1 cellular context compared by ENCODE assay signal in genomic region chr6:43391448-43392031, GRCh38.
A peak's percentile ranks its signal among the peaks of the same experiment; 100 is the strongest.
TF ChIP-seq lines count a peak whose summit lies in the region.

No MANE protein-coding gene starts in this region.

TF ChIP-seq in K562, 482 proteins besides CTCF, POLR2A, EP300 and RAD21 (continued from another document and continues in another):
- TF ChIP-seq, protein P1, sequence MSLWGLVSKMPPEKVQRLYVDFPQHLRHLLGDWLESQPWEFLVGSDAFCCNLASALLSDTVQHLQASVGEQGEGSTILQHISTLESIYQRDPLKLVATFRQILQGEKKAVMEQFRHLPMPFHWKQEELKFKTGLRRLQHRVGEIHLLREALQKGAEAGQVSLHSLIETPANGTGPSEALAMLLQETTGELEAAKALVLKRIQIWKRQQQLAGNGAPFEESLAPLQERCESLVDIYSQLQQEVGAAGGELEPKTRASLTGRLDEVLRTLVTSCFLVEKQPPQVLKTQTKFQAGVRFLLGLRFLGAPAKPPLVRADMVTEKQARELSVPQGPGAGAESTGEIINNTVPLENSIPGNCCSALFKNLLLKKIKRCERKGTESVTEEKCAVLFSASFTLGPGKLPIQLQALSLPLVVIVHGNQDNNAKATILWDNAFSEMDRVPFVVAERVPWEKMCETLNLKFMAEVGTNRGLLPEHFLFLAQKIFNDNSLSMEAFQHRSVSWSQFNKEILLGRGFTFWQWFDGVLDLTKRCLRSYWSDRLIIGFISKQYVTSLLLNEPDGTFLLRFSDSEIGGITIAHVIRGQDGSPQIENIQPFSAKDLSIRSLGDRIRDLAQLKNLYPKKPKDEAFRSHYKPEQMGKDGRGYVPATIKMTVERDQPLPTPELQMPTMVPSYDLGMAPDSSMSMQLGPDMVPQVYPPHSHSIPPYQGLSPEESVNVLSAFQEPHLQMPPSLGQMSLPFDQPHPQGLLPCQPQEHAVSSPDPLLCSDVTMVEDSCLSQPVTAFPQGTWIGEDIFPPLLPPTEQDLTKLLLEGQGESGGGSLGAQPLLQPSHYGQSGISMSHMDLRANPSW (CRISPR knock-in tag; IDR thresholded peaks at IDR 0.05), result no peak
- TF ChIP-seq CEBPB (tag; IDR thresholded peaks at IDR 0.05) (no peak), RBM14 (IDR thresholded peaks at IDR 0.05; ENCODE audit: borderline replicate concordance, insufficient read depth, low read depth, low read length) (no peak), PRMT5 (CRISPR knock-in tag; IDR thresholded peaks at IDR 0.05) (no peak), BDP1 (IDR thresholded peaks at IDR 0.05; ENCODE audit: insufficient read depth, insufficient read length) (no peak), TFAP4 (CRISPR knock-in tag; IDR thresholded peaks at IDR 0.05; ENCODE audit: borderline replicate concordance) (peak; percentile 21; the same call in 1 of the 2 replicates), KLF10 (CRISPR knock-in tag; IDR thresholded peaks at IDR 0.05) (no peak), ZNF146 (CRISPR knock-in tag; IDR thresholded peaks at IDR 0.05; ENCODE audit: unreplicated experiment) (no peak), MYNN (IDR thresholded peaks at IDR 0.05) (no peak), MYNN (CRISPR knock-in tag; IDR thresholded peaks at IDR 0.05) (no peak), XRCC4 (IDR thresholded peaks at IDR 0.05; ENCODE audit: extremely low read depth, insufficient read depth, insufficient read length) (no peak), MTA3 (IDR thresholded peaks at IDR 0.05; ENCODE audit: borderline replicate concordance) (no peak), FOS (IDR thresholded peaks at IDR 0.05; ENCODE audit: extremely low read depth, insufficient read length) (no peak), ZNF274 (IDR thresholded peaks at IDR 0.05; ENCODE audit: borderline replicate concordance, low read depth, low read length) (no peak), HDAC3 (IDR thresholded peaks at IDR 0.05; ENCODE audit: borderline replicate concordance, partially characterized antibody) (no peak), SNIP1 (IDR thresholded peaks at IDR 0.05; ENCODE audit: low read depth) (no peak), HNRNPUL1 (IDR thresholded peaks at IDR 0.05; ENCODE audit: low read length) (no peak), PTBP1 (IDR thresholded peaks at IDR 0.05; ENCODE audit: low read depth, low read length) (no peak), ZNF311 (CRISPR knock-in tag; IDR thresholded peaks at IDR 0.05) (no peak), LCOR (CRISPR knock-in tag; IDR thresholded peaks at IDR 0.05) (no peak), ZNF12 (CRISPR knock-in tag; IDR thresholded peaks at IDR 0.05) (no peak), ELF2 (CRISPR knock-in tag; IDR thresholded peaks at IDR 0.05) (no peak), KAT2B (IDR thresholded peaks at IDR 0.05; ENCODE audit: low read depth, low read length) (no peak), ZNF3 (CRISPR knock-in tag; IDR thresholded peaks at IDR 0.05) (no peak), SRSF9 (IDR thresholded peaks at IDR 0.05; ENCODE audit: borderline replicate concordance, low read depth, low read length) (no peak), L3MBTL2 (IDR thresholded peaks at IDR 0.05) (peak; percentile 97), HNRNPLL (IDR thresholded peaks at IDR 0.05; ENCODE audit: low read depth, low read length, poor library complexity, severe bottlenecking) (no peak), EGR1 (conservative IDR thresholded peaks at IDR 0.05) (no peak), PHF20 (IDR thresholded peaks at IDR 0.05; ENCODE audit: partially characterized antibody) (no peak), SAFB (IDR thresholded peaks at IDR 0.05; ENCODE audit: borderline replicate concordance, low read depth, low read length) (no peak), KDM1A (IDR thresholded peaks at IDR 0.05) (no peak; a peak in 2 of 4 replicates), MTF1 (CRISPR knock-in tag; IDR thresholded peaks at IDR 0.05; ENCODE audit: borderline replicate concordance) (no peak), HNRNPK (IDR thresholded peaks at IDR 0.05; ENCODE audit: low read depth, low read length, poor library complexity, severe bottlenecking) (no peak), ZC3H4 (CRISPR knock-in tag; IDR thresholded peaks at IDR 0.05; ENCODE audit: borderline replicate concordance) (no peak), FOXA1 (IDR thresholded peaks at IDR 0.05; ENCODE audit: borderline replicate concordance) (no peak), PHB (CRISPR knock-in tag; IDR thresholded peaks at IDR 0.05) (no peak), ZNF444 (CRISPR knock-in tag; IDR thresholded peaks at IDR 0.05) (no peak), ZNF316 (IDR thresholded peaks at IDR 0.05) (no peak), MNT (conservative IDR thresholded peaks at IDR 0.05) (0 out of 4 replicates have a peak, but pooled peaks of 1 of the 2 experiments have one; percentile 19), CCNT2 (IDR thresholded peaks at IDR 0.05; ENCODE audit: borderline replicate concordance, extremely low read depth, insufficient read length, low read depth, low read length) (no peak), ZBTB7A (IDR thresholded peaks at IDR 0.05; ENCODE audit: borderline replicate concordance, control insufficient read depth, low read depth, low read length) (no peak), MTA2 (IDR thresholded peaks at IDR 0.05; ENCODE audit: low read depth) (peak; percentile 24; the same call in 1 of the 2 replicates), TAL1 (IDR thresholded peaks at IDR 0.05) (peak; percentile 51; the same call in 1 of the 2 replicates), GATAD2B (IDR thresholded peaks at IDR 0.05; ENCODE audit: borderline replicate concordance) (no peak; the same call in 1 of the 2 replicates), NR1H2 (CRISPR knock-in tag; IDR thresholded peaks at IDR 0.05) (no peak), NCOA1 (IDR thresholded peaks at IDR 0.05; ENCODE audit: low read depth) (peak; percentile 18; the same call in 1 of the 2 replicates)
- TF ChIP-seq, protein P2, sequence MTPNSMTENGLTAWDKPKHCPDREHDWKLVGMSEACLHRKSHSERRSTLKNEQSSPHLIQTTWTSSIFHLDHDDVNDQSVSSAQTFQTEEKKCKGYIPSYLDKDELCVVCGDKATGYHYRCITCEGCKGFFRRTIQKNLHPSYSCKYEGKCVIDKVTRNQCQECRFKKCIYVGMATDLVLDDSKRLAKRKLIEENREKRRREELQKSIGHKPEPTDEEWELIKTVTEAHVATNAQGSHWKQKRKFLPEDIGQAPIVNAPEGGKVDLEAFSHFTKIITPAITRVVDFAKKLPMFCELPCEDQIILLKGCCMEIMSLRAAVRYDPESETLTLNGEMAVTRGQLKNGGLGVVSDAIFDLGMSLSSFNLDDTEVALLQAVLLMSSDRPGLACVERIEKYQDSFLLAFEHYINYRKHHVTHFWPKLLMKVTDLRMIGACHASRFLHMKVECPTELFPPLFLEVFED (CRISPR knock-in tag; conservative IDR thresholded peaks at IDR 0.05), result no peak
- TF ChIP-seq, protein P3, sequence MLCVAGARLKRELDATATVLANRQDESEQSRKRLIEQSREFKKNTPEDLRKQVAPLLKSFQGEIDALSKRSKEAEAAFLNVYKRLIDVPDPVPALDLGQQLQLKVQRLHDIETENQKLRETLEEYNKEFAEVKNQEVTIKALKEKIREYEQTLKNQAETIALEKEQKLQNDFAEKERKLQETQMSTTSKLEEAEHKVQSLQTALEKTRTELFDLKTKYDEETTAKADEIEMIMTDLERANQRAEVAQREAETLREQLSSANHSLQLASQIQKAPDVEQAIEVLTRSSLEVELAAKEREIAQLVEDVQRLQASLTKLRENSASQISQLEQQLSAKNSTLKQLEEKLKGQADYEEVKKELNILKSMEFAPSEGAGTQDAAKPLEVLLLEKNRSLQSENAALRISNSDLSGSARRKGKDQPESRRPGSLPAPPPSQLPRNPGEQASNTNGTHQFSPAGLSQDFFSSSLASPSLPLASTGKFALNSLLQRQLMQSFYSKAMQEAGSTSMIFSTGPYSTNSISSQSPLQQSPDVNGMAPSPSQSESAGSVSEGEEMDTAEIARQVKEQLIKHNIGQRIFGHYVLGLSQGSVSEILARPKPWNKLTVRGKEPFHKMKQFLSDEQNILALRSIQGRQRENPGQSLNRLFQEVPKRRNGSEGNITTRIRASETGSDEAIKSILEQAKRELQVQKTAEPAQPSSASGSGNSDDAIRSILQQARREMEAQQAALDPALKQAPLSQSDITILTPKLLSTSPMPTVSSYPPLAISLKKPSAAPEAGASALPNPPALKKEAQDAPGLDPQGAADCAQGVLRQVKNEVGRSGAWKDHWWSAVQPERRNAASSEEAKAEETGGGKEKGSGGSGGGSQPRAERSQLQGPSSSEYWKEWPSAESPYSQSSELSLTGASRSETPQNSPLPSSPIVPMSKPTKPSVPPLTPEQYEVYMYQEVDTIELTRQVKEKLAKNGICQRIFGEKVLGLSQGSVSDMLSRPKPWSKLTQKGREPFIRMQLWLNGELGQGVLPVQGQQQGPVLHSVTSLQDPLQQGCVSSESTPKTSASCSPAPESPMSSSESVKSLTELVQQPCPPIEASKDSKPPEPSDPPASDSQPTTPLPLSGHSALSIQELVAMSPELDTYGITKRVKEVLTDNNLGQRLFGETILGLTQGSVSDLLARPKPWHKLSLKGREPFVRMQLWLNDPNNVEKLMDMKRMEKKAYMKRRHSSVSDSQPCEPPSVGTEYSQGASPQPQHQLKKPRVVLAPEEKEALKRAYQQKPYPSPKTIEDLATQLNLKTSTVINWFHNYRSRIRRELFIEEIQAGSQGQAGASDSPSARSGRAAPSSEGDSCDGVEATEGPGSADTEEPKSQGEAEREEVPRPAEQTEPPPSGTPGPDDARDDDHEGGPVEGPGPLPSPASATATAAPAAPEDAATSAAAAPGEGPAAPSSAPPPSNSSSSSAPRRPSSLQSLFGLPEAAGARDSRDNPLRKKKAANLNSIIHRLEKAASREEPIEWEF (CRISPR knock-in tag; IDR thresholded peaks at IDR 0.05), result no peak
- TF ChIP-seq, protein P4, sequence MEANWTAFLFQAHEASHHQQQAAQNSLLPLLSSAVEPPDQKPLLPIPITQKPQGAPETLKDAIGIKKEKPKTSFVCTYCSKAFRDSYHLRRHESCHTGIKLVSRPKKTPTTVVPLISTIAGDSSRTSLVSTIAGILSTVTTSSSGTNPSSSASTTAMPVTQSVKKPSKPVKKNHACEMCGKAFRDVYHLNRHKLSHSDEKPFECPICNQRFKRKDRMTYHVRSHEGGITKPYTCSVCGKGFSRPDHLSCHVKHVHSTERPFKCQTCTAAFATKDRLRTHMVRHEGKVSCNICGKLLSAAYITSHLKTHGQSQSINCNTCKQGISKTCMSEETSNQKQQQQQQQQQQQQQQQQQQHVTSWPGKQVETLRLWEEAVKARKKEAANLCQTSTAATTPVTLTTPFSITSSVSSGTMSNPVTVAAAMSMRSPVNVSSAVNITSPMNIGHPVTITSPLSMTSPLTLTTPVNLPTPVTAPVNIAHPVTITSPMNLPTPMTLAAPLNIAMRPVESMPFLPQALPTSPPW (CRISPR knock-in tag; IDR thresholded peaks at IDR 0.05), result peak; percentile 11; the same call in 1 of the 2 replicates
- TF ChIP-seq, protein P5, sequence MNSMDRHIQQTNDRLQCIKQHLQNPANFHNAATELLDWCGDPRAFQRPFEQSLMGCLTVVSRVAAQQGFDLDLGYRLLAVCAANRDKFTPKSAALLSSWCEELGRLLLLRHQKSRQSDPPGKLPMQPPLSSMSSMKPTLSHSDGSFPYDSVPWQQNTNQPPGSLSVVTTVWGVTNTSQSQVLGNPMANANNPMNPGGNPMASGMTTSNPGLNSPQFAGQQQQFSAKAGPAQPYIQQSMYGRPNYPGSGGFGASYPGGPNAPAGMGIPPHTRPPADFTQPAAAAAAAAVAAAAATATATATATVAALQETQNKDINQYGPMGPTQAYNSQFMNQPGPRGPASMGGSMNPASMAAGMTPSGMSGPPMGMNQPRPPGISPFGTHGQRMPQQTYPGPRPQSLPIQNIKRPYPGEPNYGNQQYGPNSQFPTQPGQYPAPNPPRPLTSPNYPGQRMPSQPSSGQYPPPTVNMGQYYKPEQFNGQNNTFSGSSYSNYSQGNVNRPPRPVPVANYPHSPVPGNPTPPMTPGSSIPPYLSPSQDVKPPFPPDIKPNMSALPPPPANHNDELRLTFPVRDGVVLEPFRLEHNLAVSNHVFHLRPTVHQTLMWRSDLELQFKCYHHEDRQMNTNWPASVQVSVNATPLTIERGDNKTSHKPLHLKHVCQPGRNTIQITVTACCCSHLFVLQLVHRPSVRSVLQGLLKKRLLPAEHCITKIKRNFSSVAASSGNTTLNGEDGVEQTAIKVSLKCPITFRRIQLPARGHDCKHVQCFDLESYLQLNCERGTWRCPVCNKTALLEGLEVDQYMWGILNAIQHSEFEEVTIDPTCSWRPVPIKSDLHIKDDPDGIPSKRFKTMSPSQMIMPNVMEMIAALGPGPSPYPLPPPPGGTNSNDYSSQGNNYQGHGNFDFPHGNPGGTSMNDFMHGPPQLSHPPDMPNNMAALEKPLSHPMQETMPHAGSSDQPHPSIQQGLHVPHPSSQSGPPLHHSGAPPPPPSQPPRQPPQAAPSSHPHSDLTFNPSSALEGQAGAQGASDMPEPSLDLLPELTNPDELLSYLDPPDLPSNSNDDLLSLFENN (IDR thresholded peaks at IDR 0.05; ENCODE audit: low read depth in 2 of 2, low read length in 2 of 2), result no peak
- TF ChIP-seq, protein P6, sequence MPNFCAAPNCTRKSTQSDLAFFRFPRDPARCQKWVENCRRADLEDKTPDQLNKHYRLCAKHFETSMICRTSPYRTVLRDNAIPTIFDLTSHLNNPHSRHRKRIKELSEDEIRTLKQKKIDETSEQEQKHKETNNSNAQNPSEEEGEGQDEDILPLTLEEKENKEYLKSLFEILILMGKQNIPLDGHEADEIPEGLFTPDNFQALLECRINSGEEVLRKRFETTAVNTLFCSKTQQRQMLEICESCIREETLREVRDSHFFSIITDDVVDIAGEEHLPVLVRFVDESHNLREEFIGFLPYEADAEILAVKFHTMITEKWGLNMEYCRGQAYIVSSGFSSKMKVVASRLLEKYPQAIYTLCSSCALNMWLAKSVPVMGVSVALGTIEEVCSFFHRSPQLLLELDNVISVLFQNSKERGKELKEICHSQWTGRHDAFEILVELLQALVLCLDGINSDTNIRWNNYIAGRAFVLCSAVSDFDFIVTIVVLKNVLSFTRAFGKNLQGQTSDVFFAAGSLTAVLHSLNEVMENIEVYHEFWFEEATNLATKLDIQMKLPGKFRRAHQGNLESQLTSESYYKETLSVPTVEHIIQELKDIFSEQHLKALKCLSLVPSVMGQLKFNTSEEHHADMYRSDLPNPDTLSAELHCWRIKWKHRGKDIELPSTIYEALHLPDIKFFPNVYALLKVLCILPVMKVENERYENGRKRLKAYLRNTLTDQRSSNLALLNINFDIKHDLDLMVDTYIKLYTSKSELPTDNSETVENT (CRISPR knock-in tag; IDR thresholded peaks at IDR 0.05), result no peak
